In genomic region chr12:48219635-48220034, GRCh38 we compare ENCODE assay signal across 34 cellular contexts. TPM values are rescaled to one million over a fixed set of nuclear protein-coding genes. Genes with fewer than 3 reads are reported as not detected.
"Had no signal": no experiment of that assay in that cellular context is flagged by ENCODE, and none has a peak within 500 bp of the region (broad histone marks: within the 10 kb centered on the region; RNA-seq: fewer than 3 reads in every experiment).

No MANE protein-coding gene starts in this region.

- H3K27me3 ChIP-seq: ascending aorta, body of pancreas had no signal

- H3K4me3 Mint-ChIP-seq: activated CD4-positive, alpha-beta T cell treated with anti-CD3 and anti-CD28 coated beads, Interleukin-2, amount 10 ng/mL, durations not matched to agents 24 days and 14 days; activated CD8-positive, alpha-beta memory T cell treated with anti-CD3 and anti-CD28 coated beads, Interleukin-2, amount 10 ng/mL, durations not matched to agents 7 days and 5 days; activated naive CD8-positive, alpha-beta T cell treated with anti-CD3 and anti-CD28 coated beads, Interleukin-2, amount 50 U/mL, for 24 hours; activated T-cell treated with anti-CD3 and anti-CD28 coated beads, Interleukin-2, amount 50 U/mL, for 24 hours; WTC11 had no signal

- H3K36me3 ChIP-seq: ascending aorta had no signal

- DNase-seq: activated CD4-positive, alpha-beta T cell treated with anti-CD3 and anti-CD28 coated beads, Interleukin-2, amount 50 U/mL, for 48 hours; activated CD4-positive, CD25-positive, alpha-beta regulatory T cell treated with anti-CD3 and anti-CD28 coated beads, Interleukin-2, amount 50 U/mL, for 72 hours; activated CD8-positive, alpha-beta memory T cell treated with anti-CD3 and anti-CD28 coated beads, Interleukin-2, amount 10 ng/mL, durations not matched to agents 7 days and 5 days; activated effector memory CD4-positive, alpha-beta T cell treated with anti-CD3 and anti-CD28 coated beads, Interleukin-2, amount 50 U/mL, for 16 hours; activated naive CD4-positive, alpha-beta T cell treated with Interleukin-2 at 50 U/mL for 16 hours; activated naive CD8-positive, alpha-beta T cell treated with anti-CD3 and anti-CD28 coated beads, Interleukin-2, amount 50 U/mL, for 24 hours; activated T-cell treated with anti-CD3 and anti-CD28 coated beads, Interleukin-2, amount 50 U/mL, for 24 hours; amniotic stem cell; body of pancreas; central memory CD4-positive, alpha-beta T cell; NCI-H1092 treated with DMSO at 0.1 percent for 48 hours; NCI-H1417 treated with DMSO at 0.1 percent for 48 hours; NCI-H1694; NCI-H2029; NCI-H2107; NCI-H2171 treated with DMSO at 0.1 percent for 48 hours; NCI-H226; NCI-H69; NK-92 treated with Interleukin-12 subunit alpha and Interleukin-12 subunit beta, amount 100 ng/mL, for 24 hours; OCI-M1; RPMI8226; T-helper 1 cell had no signal

- H3K36me3 Mint-ChIP-seq: activated CD8-positive, alpha-beta memory T cell treated with anti-CD3 and anti-CD28 coated beads, Interleukin-2, amount 10 ng/mL, durations not matched to agents 7 days and 5 days; activated naive CD4-positive, alpha-beta T cell treated with anti-CD3 and anti-CD28 coated beads, Interleukin-2, amount 50 U/mL, for 72 hours; WTC11 had no signal

- H3K4me3 ChIP-seq: ascending aorta, body of pancreas had no signal

- H3K4me1 ChIP-seq: ascending aorta, body of pancreas had no signal

- H3K27ac Mint-ChIP-seq: activated CD4-positive, alpha-beta T cell treated with anti-CD3 and anti-CD28 coated beads, Interleukin-2, amount 10 ng/mL, durations not matched to agents 24 days and 14 days; activated CD8-positive, alpha-beta memory T cell treated with anti-CD3 and anti-CD28 coated beads, Interleukin-2, amount 10 ng/mL, durations not matched to agents 7 days and 5 days; activated naive CD4-positive, alpha-beta T cell treated with anti-CD3 and anti-CD28 coated beads, Interleukin-2, amount 50 U/mL, for 72 hours; activated naive CD8-positive, alpha-beta T cell treated with anti-CD3 and anti-CD28 coated beads, Interleukin-2, amount 50 U/mL, for 24 hours; activated T-cell treated with anti-CD3 and anti-CD28 coated beads, Interleukin-2, amount 50 U/mL, for 24 hours; WTC11 had no signal

- H3K9me3 Mint-ChIP-seq: activated CD4-positive, alpha-beta T cell treated with anti-CD3 and anti-CD28 coated beads, Interleukin-2, amount 10 ng/mL, durations not matched to agents 24 days and 14 days; activated naive CD4-positive, alpha-beta T cell treated with anti-CD3 and anti-CD28 coated beads, Interleukin-2, amount 50 U/mL, for 72 hours; activated naive CD8-positive, alpha-beta T cell treated with anti-CD3 and anti-CD28 coated beads, Interleukin-2, amount 50 U/mL, for 24 hours; activated T-cell treated with anti-CD3 and anti-CD28 coated beads, Interleukin-2, amount 50 U/mL, for 24 hours had no signal

- ATAC-seq: activated CD8-positive, alpha-beta memory T cell treated with anti-CD3 and anti-CD28 coated beads, Interleukin-2, amount 10 ng/mL, durations not matched to agents 7 days and 5 days; activated naive CD4-positive, alpha-beta T cell treated with anti-CD3 and anti-CD28 coated beads, Interleukin-2, amount 50 U/mL, for 72 hours; activated naive CD8-positive, alpha-beta T cell treated with anti-CD3 and anti-CD28 coated beads, Interleukin-2, amount 50 U/mL, for 24 hours; body of pancreas; Panc1; Right ventricle myocardium inferior; WTC11 had no signal

- H3K9me3 ChIP-seq: ascending aorta, body of pancreas had no signal

- H3K4me1 Mint-ChIP-seq: activated CD4-positive, alpha-beta T cell treated with anti-CD3 and anti-CD28 coated beads, Interleukin-2, amount 10 ng/mL, durations not matched to agents 24 days and 14 days; activated CD8-positive, alpha-beta memory T cell treated with anti-CD3 and anti-CD28 coated beads, Interleukin-2, amount 10 ng/mL, durations not matched to agents 7 days and 5 days; activated naive CD8-positive, alpha-beta T cell treated with anti-CD3 and anti-CD28 coated beads, Interleukin-2, amount 50 U/mL, for 24 hours; WTC11 had no signal

- H3K27ac ChIP-seq: ascending aorta, body of pancreas, KMS-11 had no signal

RNA-seq across cellular contexts. Expression of gene OR10AD1, which starts 16.5 kb away (rescaled TPM):
- total RNA-seq: activated CD4-positive, alpha-beta T cell treated with anti-CD3 and anti-CD28 coated beads, Interleukin-2, amount 10 ng/mL, durations not matched to agents 24 days and 14 days; activated CD8-positive, alpha-beta memory T cell treated with anti-CD3 and anti-CD28 coated beads, Interleukin-2, amount 10 ng/mL, durations not matched to agents 7 days and 5 days; activated naive CD4-positive, alpha-beta T cell treated with anti-CD3 and anti-CD28 coated beads, Interleukin-2, amount 50 U/mL, for 72 hours; ascending aorta; body of pancreas; bronchial epithelial cell; chondrocyte; MCF 10A; NCI-H460; Right ventricle myocardium inferior; T-helper 2 cell treated with Interferon-gamma antibody and Interleukin-4, amounts not matched to agents 100 ng/mL and 5 ng/mL, for 36 hours; WTC11 had no signal

RNA-seq across cellular contexts. Expression of gene CCDC184, which starts 36.2 kb away (rescaled TPM):
- total RNA-seq: bronchial epithelial cell; MCF 10A; T-helper 2 cell treated with Interferon-gamma antibody and Interleukin-4, amounts not matched to agents 100 ng/mL and 5 ng/mL, for 36 hours had no signal
